In genomic region chr10:99329238-99329890, GRCh38 we compare ENCODE assay signal across 8 cellular contexts. TPM values are rescaled to one million over a fixed set of nuclear protein-coding genes. Genes with fewer than 3 reads are reported as not detected.
DNase-seq lines count a peak whose midpoint lies in the region; ATAC-seq and TF ChIP-seq lines count a peak whose summit lies in the region.

CNNM1 (plus strand) TSS chr10:99329356; CDS start chr10:99329388, 32 bp downstream.

- peaks cover 31% of the 10 kb centered on the region for H3K27me3 Mint-ChIP-seq in activated CD8-positive, alpha-beta T cell treated with anti-CD3 and anti-CD28 coated beads, Interleukin-2, amount 10 ng/mL, durations not matched to agents 7 days and 5 days (ENCODE audit: low read depth)
- H3K27me3 Mint-ChIP-seq in neural progenitor cell (ENCODE audit: insufficient read depth, low read depth) = peaks cover 32% of the 10 kb centered on the region
- peaks cover 14 to 23% (median 19%) of the 10 kb centered on the region in 3 donors for H3K27me3 Mint-ChIP-seq in immature natural killer cell (ENCODE audit: low read depth in 3 of 3)

- ATAC-seq in GM18909 (IDR thresholded peaks at IDR 0.05; ENCODE audit: poor library complexity, unreplicated experiment) = peak; percentile 63
- peak; percentile 75 for ATAC-seq in activated CD8-positive, alpha-beta T cell treated with anti-CD3 and anti-CD28 coated beads, Interleukin-2, amount 10 ng/mL, durations not matched to agents 7 days and 5 days

- no peak within 1 kb of the TSS for H3K9ac ChIP-seq in neural progenitor cell

- no peaks in the 10 kb centered on the region for H3K36me3 ChIP-seq in neural progenitor cell
- no peaks in the 10 kb centered on the region for H3K36me3 ChIP-seq in urinary bladder (ENCODE audit: insufficient read depth)

- H3K27ac ChIP-seq in HL-60 (replicated peaks) = no peak within 1 kb of the TSS
- H3K27ac ChIP-seq in neural progenitor cell = no peak within 1 kb of the TSS
- H3K27ac ChIP-seq in urinary bladder (ENCODE audit: low read depth) = no peak within 1 kb of the TSS

- peaks cover 9% of the 10 kb centered on the region for H4K20me1 ChIP-seq in neural progenitor cell (ENCODE audit: low read depth)

- peak within 1 kb of the TSS; percentile 71 for H2AFZ ChIP-seq in neural progenitor cell (replicated peaks)

- peaks cover 5% of the 10 kb centered on the region for H3K4me1 Mint-ChIP-seq in activated CD8-positive, alpha-beta T cell treated with anti-CD3 and anti-CD28 coated beads, Interleukin-2, amount 10 ng/mL, durations not matched to agents 7 days and 5 days (ENCODE audit: low read depth)
- H3K4me1 Mint-ChIP-seq in neural progenitor cell (peaks cover 4% of the 10 kb centered on the region), immature natural killer cell (peaks cover 1 to 6% of the 10 kb centered on the region in 2 donors)

- H3K4me3 Mint-ChIP-seq in activated CD8-positive, alpha-beta T cell treated with anti-CD3 and anti-CD28 coated beads, Interleukin-2, amount 10 ng/mL, durations not matched to agents 7 days and 5 days = peak within 1 kb of the TSS; percentile 58
- H3K4me3 Mint-ChIP-seq in neural progenitor cell (peak within 1 kb of the TSS; percentile 86), immature natural killer cell (peak within 1 kb of the TSS in 1 of 5 donors; percentile 25)

- H3K4me1 ChIP-seq in neural progenitor cell (no peaks in the 10 kb centered on the region), urinary bladder (ENCODE audit: insufficient read depth) (no peaks in the 10 kb centered on the region)

- H3K27ac Mint-ChIP-seq in activated CD8-positive, alpha-beta T cell treated with anti-CD3 and anti-CD28 coated beads, Interleukin-2, amount 10 ng/mL, durations not matched to agents 7 days and 5 days = no peak within 1 kb of the TSS
- H3K27ac Mint-ChIP-seq in neural progenitor cell = peak within 1 kb of the TSS; percentile 15
- no peak within 1 kb of the TSS for H3K27ac Mint-ChIP-seq in immature natural killer cell

- peaks cover 12% of the 10 kb centered on the region for H3F3A ChIP-seq in neural progenitor cell (ENCODE audit: low read depth)

- no peaks in the 10 kb centered on the region for H3K9me3 Mint-ChIP-seq in activated CD8-positive, alpha-beta T cell treated with anti-CD3 and anti-CD28 coated beads, Interleukin-2, amount 10 ng/mL, durations not matched to agents 7 days and 5 days (ENCODE audit: insufficient read depth)
- H3K9me3 Mint-ChIP-seq in neural progenitor cell = peaks cover 8% of the 10 kb centered on the region
- no peaks in the 10 kb centered on the region for H3K9me3 Mint-ChIP-seq in immature natural killer cell

- peak; percentile 42 for DNase-seq in AG08396 (ENCODE audit: low spot score)
- peak in 1 of 2 experiments; percentile 17 for DNase-seq in HL-60 (ENCODE audit: low read depth in 1 of 2, low spot score in 1 of 2)
- peak; percentile 35 for DNase-seq in activated CD8-positive, alpha-beta T cell treated with anti-CD3 and anti-CD28 coated beads, Interleukin-2, amount 10 ng/mL, durations not matched to agents 7 days and 5 days
- DNase-seq in fibroblast of mammary gland (ENCODE audit: low read depth) = peak; percentile 14
- peak; percentile 66 for DNase-seq in neural progenitor cell (ENCODE audit: low spot score)
- no peak for DNase-seq in immature natural killer cell

- CTCF ChIA-PET in activated CD8-positive, alpha-beta T cell treated with anti-CD3 and anti-CD28 coated beads, Interleukin-2, amount 10 ng/mL, durations not matched to agents 7 days and 5 days (lab: Charles Lee) = no interaction called here

- no peaks in the 10 kb centered on the region for H3K79me2 ChIP-seq in neural progenitor cell (ENCODE audit: low read depth)

- no peak for TF ChIP-seq CTCF in HL-60 (IDR thresholded peaks at IDR 0.05; ENCODE audit: insufficient read depth, low read length)
- TF ChIP-seq CTCF in fibroblast of mammary gland (conservative IDR thresholded peaks at IDR 0.05; ENCODE audit: control insufficient read depth, insufficient read depth, low read depth, low read length) = no peak
- no peak for TF ChIP-seq CTCF in neural progenitor cell (IDR thresholded peaks at IDR 0.05)

- H3K27me3 ChIP-seq in HL-60 (ENCODE audit: insufficient read depth, poor library complexity, severe bottlenecking) (peaks cover 46% of the 10 kb centered on the region), neural progenitor cell (peaks cover 82% of the 10 kb centered on the region)

- peaks cover 5% of the 10 kb centered on the region for H3K36me3 Mint-ChIP-seq in activated CD8-positive, alpha-beta T cell treated with anti-CD3 and anti-CD28 coated beads, Interleukin-2, amount 10 ng/mL, durations not matched to agents 7 days and 5 days (ENCODE audit: low read depth)
- H3K36me3 Mint-ChIP-seq in neural progenitor cell (peaks cover 4% of the 10 kb centered on the region), immature natural killer cell (no peaks in the 10 kb centered on the region)

- H3K9me3 ChIP-seq in neural progenitor cell (ENCODE audit: low read depth) = no peaks in the 10 kb centered on the region

- WGBS in urinary bladder = under 1% methylated on average over 69 of the region's 69 CpGs

- H3K4me2 ChIP-seq in neural progenitor cell = peak within 1 kb of the TSS; percentile 96

- H3K4me3 ChIP-seq in HL-60 (replicated peaks; ENCODE audit: insufficient read depth, low read length) (peak within 1 kb of the TSS; percentile 32), fibroblast of mammary gland (ENCODE audit: control insufficient read depth, low read depth, low read length) (peak within 1 kb of the TSS; percentile 35), neural progenitor cell (peak within 1 kb of the TSS; percentile 58), urinary bladder (ENCODE audit: low read depth, low read length) (peak within 1 kb of the TSS; percentile 65)

- POLR2A ChIA-PET in activated CD8-positive, alpha-beta T cell treated with anti-CD3 and anti-CD28 coated beads, Interleukin-2, amount 10 ng/mL, durations not matched to agents 7 days and 5 days (lab: Charles Lee) = interaction anchor here (0.8 kb wide), 1 partner anchor 10 kb away, joined by 4 read pairs; no protein-coding TSS in a partner anchor

RNA-seq across cellular contexts. Expression of gene CNNM1, which starts in this region (rescaled TPM):
- total RNA-seq in activated CD8-positive, alpha-beta T cell treated with anti-CD3 and anti-CD28 coated beads, Interleukin-2, amount 10 ng/mL, durations not matched to agents 7 days and 5 days = under 1 TPM; 0.13 to 0.23 TPM
- total RNA-seq in neural progenitor cell (ENCODE audit: low replicate concordance) = 0.56 and 1.1 TPM in 2 replicates
- total RNA-seq in urinary bladder = 1.6 TPM
- 2.3 TPM for polyA plus RNA-seq in urinary bladder
- polyA plus RNA-seq in immature natural killer cell = not detected

Comparison
In these comparisons a context has a peak if more than half of its experiments do, and no peak if none do; other contexts are left out.
1. Peak in DNase-seq and ATAC-seq in activated CD8-positive, alpha-beta T cell treated with anti-CD3 and anti-CD28 coated beads, Interleukin-2, amount 10 ng/mL, durations not matched to agents 7 days and 5 days; RNA of the gene not detected or under 1 TPM.
2. DNase-seq: peak in AG08396 (single experiment), fibroblast of mammary gland (single experiment) and neural progenitor cell (single experiment); none in immature natural killer cell (0 of 3).
3. Peak in every context shown above with its lines, with median percentiles within 50 percentile points of each other: H3K4me3 ChIP-seq.